Comparison of ENCODE assay signal across 16 cellular contexts in genomic region chr5:81125959-81126358, GRCh38.
DNase-seq lines count a peak whose midpoint lies in the region; TF ChIP-seq lines count a peak whose summit lies in the region.
"Had no signal": no experiment of that assay in that cellular context is flagged by ENCODE, and none has a peak within 500 bp of the region (broad histone marks: within the 10 kb centered on the region; RNA-seq: fewer than 3 reads in every experiment).

No MANE protein-coding gene starts in this region.

- H3K36me3 ChIP-seq in prostate gland (no peaks in the 10 kb centered on the region), suprapubic skin (no peaks in the 10 kb centered on the region)

- H3K4me1 ChIP-seq in prostate gland (replicated peaks), result no peaks in the 10 kb centered on the region
- no peaks in the 10 kb centered on the region for H3K4me1 ChIP-seq in suprapubic skin

- H3K4me3 ChIP-seq in prostate gland, result no peak overlapping the region
- no peak overlapping the region for H3K4me3 ChIP-seq in suprapubic skin

- H3K27me3 ChIP-seq in prostate gland (replicated peaks; ENCODE audit: insufficient read depth), result no peaks in the 10 kb centered on the region
- no peaks in the 10 kb centered on the region for H3K27me3 ChIP-seq in suprapubic skin

- intact Hi-C loops in prostate gland (cut with DNase I), result no loop called here

- no peak for TF ChIP-seq EP300 in suprapubic skin (IDR thresholded peaks at IDR 0.05)

- DNase-seq in HuH-7.5 (ENCODE audit: low spot score) (peak; percentile 16), NCI-H748 treated with DMSO at 0.1 percent for 48 hours (lab: John Stamatoyannopoulos, UW) (peak; percentile 11), fibroblast of gingiva (ENCODE audit: low read depth) (peak; percentile 88), prostate gland (ENCODE audit: low spot score) (peak; percentile 8), ecto neural progenitor cell (ENCODE audit: low spot score) (no peak), globus pallidus (ENCODE audit: low spot score) (no peak), NCI-H146 (lab: John Stamatoyannopoulos, UW) (no peak), suprapubic skin (ENCODE audit: low spot score in 2 of 2) (no peak)
- DNase-seq: activated CD8-positive, alpha-beta T cell treated with anti-CD3 and anti-CD28 coated beads, Interleukin-2, amount 10 ng/mL, durations not matched to agents 7 days and 5 days; CD8-positive, alpha-beta T cell; GDM1; glutamatergic neuron; kidney glomerular epithelial cell; NCI-H524; SHP77 treated with DMSO at 0.1 percent for 48 hours; stimulated activated CD4-positive, alpha-beta T cell treated with anti-CD3 and anti-CD28 coated beads, Interleukin-1b, Interleukin-23, amount 100 ng/mL, for 48 hours had no signal

- no peak overlapping the region for H3K27ac ChIP-seq in prostate gland
- no peak overlapping the region for H3K27ac ChIP-seq in suprapubic skin

- TF ChIP-seq POLR2A in prostate gland (IDR thresholded peaks at IDR 0.05), result no peak
- TF ChIP-seq POLR2A in suprapubic skin (IDR thresholded peaks at IDR 0.05), result no peak

- 16% methylated on average over 7 of the region's 7 CpGs for WGBS in prostate gland
- WGBS in suprapubic skin, result 60% methylated on average over 7 of the region's 7 CpGs

- H3K9me3 ChIP-seq in prostate gland (no peaks in the 10 kb centered on the region), suprapubic skin (no peaks in the 10 kb centered on the region)

- TF ChIP-seq CTCF in prostate gland (IDR thresholded peaks at IDR 0.05) (no peak), suprapubic skin (IDR thresholded peaks at IDR 0.05) (no peak)

Comparison
In these comparisons a context has a peak if more than half of its experiments do, and no peak if none do; other contexts are left out.
1. DNase-seq: peak in HuH-7.5 (single experiment), NCI-H748 treated with DMSO at 0.1 percent for 48 hours (single experiment), fibroblast of gingiva (single experiment) and prostate gland (single experiment); none in ecto neural progenitor cell (single experiment), globus pallidus (single experiment), NCI-H146 (single experiment) and suprapubic skin (0 of 2).